ENCODE assay signal across 10 cellular contexts in the genomic region with DNA sequence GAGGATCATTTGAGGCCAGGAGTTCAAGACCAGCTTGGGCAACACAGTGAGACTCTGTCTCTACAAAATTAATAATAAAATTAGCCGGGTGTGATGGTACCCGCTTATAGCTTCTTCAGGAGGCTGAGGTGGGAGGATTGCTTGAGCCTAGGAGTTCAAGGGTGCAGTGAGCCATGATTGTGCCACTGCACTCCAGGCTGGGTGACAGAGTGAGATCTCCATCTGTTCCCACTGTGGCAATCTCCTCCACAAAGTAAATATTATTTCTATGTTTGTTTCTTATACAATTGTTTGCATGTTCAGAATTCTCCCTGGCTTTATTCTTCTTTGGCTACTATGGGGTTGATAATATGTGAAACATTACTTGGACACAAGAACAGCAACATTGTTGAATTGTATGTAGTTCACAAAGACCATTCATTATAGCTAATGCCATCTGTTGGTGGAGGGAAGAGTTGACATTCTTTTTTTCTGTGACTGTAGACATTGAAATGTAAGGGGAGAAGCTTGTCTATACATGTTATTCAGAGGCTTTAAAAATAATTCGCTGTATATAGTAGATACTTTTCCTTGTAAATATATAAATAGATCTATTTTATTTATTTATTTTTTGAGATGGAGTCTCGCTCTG. TPM values are rescaled to one million over a fixed set of nuclear protein-coding genes. Genes with fewer than 3 reads are reported as not detected.
DNase-seq lines count a peak whose midpoint lies in the region; ATAC-seq, FAIRE-seq and TF ChIP-seq lines count a peak whose summit lies in the region.
"Had no signal": no experiment of that assay in that cellular context is flagged by ENCODE, and none has a peak within 500 bp of the region (broad histone marks: within the 10 kb centered on the region; RNA-seq: fewer than 3 reads in every experiment).

No MANE protein-coding gene starts in this region.

- no peaks in the 10 kb centered on the region for H3K79me2 ChIP-seq in GM12878 (ENCODE audit: control insufficient read depth, insufficient read depth, low read length)

- intact Hi-C loops in GM12878 (cut with micrococcal nuclease; ENCODE audit: unreplicated experiment), result loop anchor here (1.0 to 10.0 kb wide), 4 partner anchors 51 to 253 kb away; a partner anchor contains a TSS

- RAD21 ChIA-PET in GM12878 (lab: Charles Lee; ENCODE audit: unreplicated experiment), result interaction anchor here (0.7 to 3.1 kb wide), 19 partner anchors 14 to 256 kb away, joined by 3 to 29 read pairs (median 4); a partner anchor contains a TSS

- H3K4me1 ChIP-seq in GM12878 (ENCODE audit: control insufficient read depth, insufficient read depth, low read length), result no peaks in the 10 kb centered on the region

- H3K9me3 Mint-ChIP-seq in stimulated activated memory B cell treated with anti-CD40 and anti-IgM and Interleukin-4, amounts not matched to agents 10 μg/mL and 1 μg/mL and 100 μg/mL, for 72 hours, result no peaks in the 10 kb centered on the region
- H3K9me3 Mint-ChIP-seq: naive thymus-derived CD8-positive, alpha-beta T cell had no signal

- no peaks in the 10 kb centered on the region for H3K9me3 ChIP-seq in GM12878 (replicated peaks; ENCODE audit: control insufficient read depth, insufficient read depth, low read length)
- H3K9me3 ChIP-seq: SJCRH30 had no signal

- H2AFZ ChIP-seq in GM12878 (ENCODE audit: control insufficient read depth, low read depth, low read length), result no peak overlapping the region

- ATAC-seq in GM12878, result peak; percentile 85
- no peak for ATAC-seq in stimulated activated memory B cell treated with anti-CD40 and anti-IgM and Interleukin-4, amounts not matched to agents 10 μg/mL and 1 μg/mL and 100 μg/mL, for 72 hours

- SMC1A ChIA-PET in GM12878 (lab: Charles Lee; ENCODE audit: uncharacterized antibody, unreplicated experiment), result interaction anchor here (0.6 to 7.8 kb wide), 28 partner anchors 8 to 257 kb away, joined by 3 to 77 read pairs (median 5); a partner anchor contains a TSS

- H3K4me2 ChIP-seq in GM12878 (ENCODE audit: control insufficient read depth, insufficient read depth), result no peak overlapping the region

- peak; percentile 54 to 60 (median 56); a peak in 5 of 6 replicates for TF ChIP-seq CTCF in GM12878 (IDR thresholded peaks at IDR 0.05 in 2 of 3, conservative IDR thresholded peaks at IDR 0.05 in 1 of 3; ENCODE audit: control insufficient read depth in 2 of 3, extremely low read depth in 1 of 3, insufficient read depth in 1 of 3, low read depth in 3 of 3, low read length in 3 of 3)

- H3K27me3 Mint-ChIP-seq in stimulated activated memory B cell treated with anti-CD40 and anti-IgM and Interleukin-4, amounts not matched to agents 10 μg/mL and 1 μg/mL and 100 μg/mL, for 72 hours, result no peaks in the 10 kb centered on the region
- H3K27me3 Mint-ChIP-seq: naive thymus-derived CD8-positive, alpha-beta T cell had no signal

- POLR2A ChIA-PET in GM12878 (lab: Charles Lee), result interaction anchor here (0.5 to 2.7 kb wide), 4 partner anchors 48 to 167 kb away, joined by 3 to 12 read pairs (median 5); a partner anchor contains a TSS

- peak; percentile 78 for TF ChIP-seq RAD21 in GM12878 (IDR thresholded peaks at IDR 0.05; ENCODE audit: insufficient read depth, low read depth, low read length)

- no peaks in the 10 kb centered on the region for H4K20me1 ChIP-seq in GM12878 (ENCODE audit: control insufficient read depth, insufficient read depth)

- H3K27me3 ChIP-seq in GM12878 (replicated peaks in 1 of 2; ENCODE audit: control insufficient read depth in 2 of 2, insufficient read depth in 2 of 2, low read length in 1 of 2), result no peaks in the 10 kb centered on the region
- H3K27me3 ChIP-seq: SJCRH30 had no signal

- no peak overlapping the region for H3K9ac ChIP-seq in GM12878 (ENCODE audit: control insufficient read depth, insufficient read depth, low read length)

- H3K4me3 Mint-ChIP-seq in stimulated activated memory B cell treated with anti-CD40 and anti-IgM and Interleukin-4, amounts not matched to agents 10 μg/mL and 1 μg/mL and 100 μg/mL, for 72 hours, result no peak overlapping the region
- H3K4me3 Mint-ChIP-seq: naive thymus-derived CD8-positive, alpha-beta T cell had no signal

- peak; percentile 59 for FAIRE-seq in GM12878 (lab: Jason Lieb, UNC)

- peak; percentile 57 for DNase-seq in ELR (ENCODE audit: low read depth)
- DNase-seq in M059J (ENCODE audit: low read depth), result peak; percentile 67
- peak; percentile 20 for DNase-seq in GM12878 (ENCODE audit: low read depth, low spot score)
- peak; percentile 55 for DNase-seq in kidney tubule cell (ENCODE audit: low spot score)
- no peak for DNase-seq in stimulated activated CD4-positive, alpha-beta T cell treated with anti-CD3 and anti-CD28 coated beads, Interleukin-2, amount 100 ng/mL, for 24 hours
- DNase-seq in NCI-H146 (lab: John Stamatoyannopoulos, UW), result no peak
- DNase-seq in iPS-NIHi7 (ENCODE audit: extremely low spot score), result no peak

- H3K27ac ChIP-seq in GM12878 (ENCODE audit: control insufficient read depth, insufficient read depth), result no peak overlapping the region
- H3K27ac ChIP-seq: SJCRH30 had no signal

- in situ Hi-C loops in GM12878 (cut with MboI), result no loop called here

- WGBS in GM12878 (ENCODE audit: insufficient coverage, insufficient replicate concordance, low lambda C conversion rate, missing lambda C conversion rate), result 21% methylated on average over 4 of the region's 4 CpGs

- H3K4me1 Mint-ChIP-seq in stimulated activated memory B cell treated with anti-CD40 and anti-IgM and Interleukin-4, amounts not matched to agents 10 μg/mL and 1 μg/mL and 100 μg/mL, for 72 hours, result peaks cover 6% of the 10 kb centered on the region

- TF ChIP-seq EP300 in GM12878 (IDR thresholded peaks at IDR 0.05; ENCODE audit: borderline replicate concordance in 1 of 2, control insufficient read depth in 1 of 2, low read depth in 2 of 2, low read length in 2 of 2), result no peak

- H3K36me3 Mint-ChIP-seq in stimulated activated memory B cell treated with anti-CD40 and anti-IgM and Interleukin-4, amounts not matched to agents 10 μg/mL and 1 μg/mL and 100 μg/mL, for 72 hours, result no peaks in the 10 kb centered on the region
- H3K36me3 Mint-ChIP-seq: naive thymus-derived CD8-positive, alpha-beta T cell had no signal

- no peak overlapping the region for H3K27ac Mint-ChIP-seq in stimulated activated memory B cell treated with anti-CD40 and anti-IgM and Interleukin-4, amounts not matched to agents 10 μg/mL and 1 μg/mL and 100 μg/mL, for 72 hours

- BruUV-seq in GM12878 (replicated peaks; lab: Mats Ljungman, UMichigan), result no TSS peak

- TF ChIP-seq POLR2A in GM12878 (IDR thresholded peaks at IDR 0.05; ENCODE audit: low read depth, low read length), result no peak

- H3K4me3 ChIP-seq in GM12878, result no peak overlapping the region
- H3K4me3 ChIP-seq: SJCRH30 had no signal

- H3K36me3 ChIP-seq in GM12878 (ENCODE audit: control insufficient read depth in 2 of 2, insufficient read depth in 2 of 2, low read length in 1 of 2), result no peaks in the 10 kb centered on the region
- H3K36me3 ChIP-seq: SJCRH30 had no signal

- CTCF ChIA-PET in GM12878 (lab: Yijun Ruan, JAX), result interaction anchor here (0.7 to 3.7 kb wide), 47 partner anchors 10 to 256 kb away, joined by 3 to 51 read pairs (median 5); a partner anchor contains a TSS

TF ChIP-seq in GM12878, 131 proteins besides CTCF, POLR2A, EP300 and RAD21:
- TF ChIP-seq ZNF24 (IDR thresholded peaks at IDR 0.05), result 0 out of 2 replicates have a peak, but pooled peaks have one; percentile 9
- TF ChIP-seq, protein P1, sequence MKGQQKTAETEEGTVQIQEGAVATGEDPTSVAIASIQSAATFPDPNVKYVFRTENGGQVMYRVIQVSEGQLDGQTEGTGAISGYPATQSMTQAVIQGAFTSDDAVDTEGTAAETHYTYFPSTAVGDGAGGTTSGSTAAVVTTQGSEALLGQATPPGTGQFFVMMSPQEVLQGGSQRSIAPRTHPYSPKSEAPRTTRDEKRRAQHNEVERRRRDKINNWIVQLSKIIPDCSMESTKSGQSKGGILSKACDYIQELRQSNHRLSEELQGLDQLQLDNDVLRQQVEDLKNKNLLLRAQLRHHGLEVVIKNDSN (IDR thresholded peaks at IDR 0.05; ENCODE audit: borderline replicate concordance, extremely low read length, insufficient read depth, low read depth, low read length), result no peak
- peak; percentile 70; the same call in 1 of the 2 replicates for TF ChIP-seq SMC3 (IDR thresholded peaks at IDR 0.05; ENCODE audit: borderline replicate concordance, low read length)
- TF ChIP-seq STAT3 (IDR thresholded peaks at IDR 0.05; ENCODE audit: low read depth, low read length), result no peak
- TF ChIP-seq RCOR1 (conservative IDR thresholded peaks at IDR 0.05; ENCODE audit: low read depth, low read length), result no peak
TF ChIP-seq in GM12878: peak in this region for 2.

RNA-seq across cellular contexts. Expression of a gene that starts 47.8 kb away (rescaled TPM):
- total RNA-seq in M059J (2014; rRNA removed; shearing (Covaris generic)), result 74.6 and 108 TPM in 2 replicates
- 610 and 652 TPM in 2 replicates for total RNA-seq in GM12878 (2013; cell fraction: nucleolus; rRNA removed)
- total RNA-seq in GM12878 (2014; rRNA removed) (157 and 186 TPM in 2 replicates), GM12878 (2014; rRNA removed; fragmentation: Illumina TruSeq; extraction: Trizol) (258 and 268 TPM in 2 replicates), GM12878 (2021) (160 and 163 TPM in 2 replicates)
- 94.7 TPM for polyA plus RNA-seq in GM12878 (2011; ENCODE audit: low read depth)
- polyA plus RNA-seq in GM12878 (2011; rRNA removed) (252 and 372 TPM in 2 replicates), GM12878 (2014; fragmentation: Illumina TruSeq; extraction: Trizol) (274 and 347 TPM in 2 replicates), GM12878 (2014; fragmentation: Nextera tagmentation; extraction: Ambion mirVana) (100 to 1,000 TPM; 166 to 187 TPM), GM12878 (2014; rRNA removed) (173 and 192 TPM in 2 replicates), GM12878 (2016; fragmentation: Nextera tagmentation; extraction: Ambion mirVana) (100 to 1,000 TPM; 262 to 279 TPM)
- polyA plus RNA-seq in GM12878 (2011; cell fraction: cytosol; rRNA removed), result 129 and 145 TPM in 2 replicates
- 312 and 342 TPM in 2 replicates for polyA plus RNA-seq in GM12878 (2011; cell fraction: nucleus; rRNA removed)
- polyA plus RNA-seq in GM12878 (2012), result 121 and 146 TPM in 2 replicates
- polyA minus RNA-seq in GM12878 (2011; rRNA and poly(A)+ RNA removed), result 174 and 216 TPM in 2 replicates
- polyA minus RNA-seq in GM12878 (2011; cell fraction: cytosol; rRNA and poly(A)+ RNA removed), result 51.9 and 76.9 TPM in 2 replicates
- 266 and 346 TPM in 2 replicates for polyA minus RNA-seq in GM12878 (2011; cell fraction: nucleus; rRNA and poly(A)+ RNA removed)

Comparison
In these comparisons a context has a peak if more than half of its experiments do, and no peak if none do; other contexts are left out.
1. DNase-seq: peak in ELR (single experiment), M059J (single experiment), GM12878 (single experiment) and kidney tubule cell (single experiment); none in stimulated activated CD4-positive, alpha-beta T cell treated with anti-CD3 and anti-CD28 coated beads, Interleukin-2, amount 100 ng/mL, for 24 hours (0 of 2), NCI-H146 (single experiment) and iPS-NIHi7 (single experiment).